In the genomic region with DNA sequence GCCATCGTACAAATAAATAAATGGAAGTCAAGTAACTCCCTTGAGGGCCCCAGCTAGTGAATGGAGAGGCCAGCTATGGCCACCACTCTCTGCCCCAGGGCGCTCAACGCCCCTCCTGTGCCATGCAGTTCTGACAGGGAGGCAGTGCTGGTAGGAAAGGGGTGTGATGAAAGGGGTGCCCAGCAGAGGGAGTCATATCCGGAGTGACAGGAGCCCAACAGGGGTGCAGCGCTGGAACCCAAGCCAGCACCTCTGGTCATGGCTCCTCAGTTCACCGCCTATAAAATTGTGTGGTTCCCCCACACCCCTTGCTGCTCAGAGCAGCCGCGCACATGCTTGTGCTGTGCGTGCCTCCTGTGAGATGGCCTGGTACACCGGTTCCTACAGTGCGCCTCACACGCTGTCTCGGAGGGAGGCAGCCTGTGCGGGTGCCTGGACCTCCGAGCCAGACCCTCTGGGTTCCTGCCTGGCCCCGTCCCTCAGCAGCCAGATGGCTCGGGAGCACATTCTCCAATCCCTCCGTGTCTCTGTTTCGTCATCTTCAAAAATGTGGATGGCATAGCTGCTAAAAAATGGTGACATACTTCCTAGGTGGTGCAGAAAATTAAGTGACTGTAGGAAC, we compare ENCODE assay signal across 11 cellular contexts.
DNase-seq lines count a peak whose midpoint lies in the region; ATAC-seq, FAIRE-seq and TF ChIP-seq lines count a peak whose summit lies in the region.
"Had no signal": no experiment of that assay in that cellular context is flagged by ENCODE, and none has a peak within 500 bp of the region (broad histone marks: within the 10 kb centered on the region; RNA-seq: fewer than 3 reads in every experiment).

No MANE protein-coding gene starts in this region.

- no peak overlapping the region for H2AFZ ChIP-seq in HepG2 (ENCODE audit: low read length)

- peaks cover 36% of the 10 kb centered on the region for H3K4me1 ChIP-seq in HepG2 (ENCODE audit: insufficient read depth, low read length)

- no peak overlapping the region for H3K9ac ChIP-seq in HepG2 (ENCODE audit: insufficient read depth, low read depth, low read length)

- no peak for FAIRE-seq in HepG2 (lab: Jason Lieb, UNC)
- FAIRE-seq: frontal cortex had no signal

- no peaks in the 10 kb centered on the region for H3K9me3 Mint-ChIP-seq in Calu3 (ENCODE audit: low read depth, unreplicated experiment)
- H3K9me3 Mint-ChIP-seq in activated CD4-positive, alpha-beta memory T cell treated with anti-CD3 and anti-CD28 coated beads, Interleukin-2, amount 10 ng/mL, durations not matched to agents 7 days and 5 days: no peaks in the 10 kb centered on the region
- H3K9me3 Mint-ChIP-seq: activated CD4-positive, alpha-beta memory T cell treated with anti-CD3 and anti-CD28 coated beads for 36 hours had no signal

- TF ChIP-seq CTCF in Calu3 (IDR thresholded peaks at IDR 0.05; ENCODE audit: unreplicated experiment) (peak; percentile 55), HFF-Myc (IDR thresholded peaks at IDR 0.05; ENCODE audit: low read depth, low read length, missing control alignments) (peak; percentile 33), astrocyte of the spinal cord (IDR thresholded peaks at IDR 0.05; ENCODE audit: low read depth, low read length) (peak; percentile 25), HepG2 (CRISPR knock-in tag; IDR thresholded peaks at IDR 0.05) (peak; percentile 64)

- POLR2A ChIA-PET in HepG2 (lab: Yijun Ruan, JAX): interaction anchor here (1.3 to 1.5 kb wide), 2 partner anchors 34 to 67 kb away, joined by 3 to 8 read pairs; no protein-coding TSS in a partner anchor
- POLR2A ChIA-PET in activated CD4-positive, alpha-beta memory T cell treated with anti-CD3 and anti-CD28 coated beads, Interleukin-2, amount 10 ng/mL, durations not matched to agents 7 days and 5 days (lab: Charles Lee): no interaction called here

- 0 out of 2 replicates have a peak, but pooled peaks have one; percentile 29 for TF ChIP-seq RAD21 in HepG2 (CRISPR knock-in tag; IDR thresholded peaks at IDR 0.05)

- ATAC-seq in HepG2 (peak; percentile 83), GM18868 (IDR thresholded peaks at IDR 0.05; ENCODE audit: unreplicated experiment) (no peak), HG03457 (IDR thresholded peaks at IDR 0.05; ENCODE audit: unreplicated experiment) (no peak)

- H3K9me3 ChIP-seq in HepG2 (ENCODE audit: low read length): no peaks in the 10 kb centered on the region

- peaks cover 39% of the 10 kb centered on the region for H3K36me3 Mint-ChIP-seq in Calu3 (ENCODE audit: insufficient read depth, unreplicated experiment)
- H3K36me3 Mint-ChIP-seq in activated CD4-positive, alpha-beta memory T cell treated with anti-CD3 and anti-CD28 coated beads, Interleukin-2, amount 10 ng/mL, durations not matched to agents 7 days and 5 days (ENCODE audit: low read depth): no peaks in the 10 kb centered on the region
- H3K36me3 Mint-ChIP-seq: activated CD4-positive, alpha-beta memory T cell treated with anti-CD3 and anti-CD28 coated beads for 36 hours had no signal

- TF ChIP-seq EP300 in HepG2 (IDR thresholded peaks at IDR 0.05; ENCODE audit: low read depth in 2 of 2, low read length in 2 of 2): no peak
- no peak for TF ChIP-seq EP300 in HepG2 (CRISPR knock-in tag; IDR thresholded peaks at IDR 0.05; ENCODE audit: borderline replicate concordance)

- CTCF ChIA-PET in Calu3 (lab: Charles Lee) (interaction anchor here (0.7 to 1.9 kb wide), 7 partner anchors 11 to 356 kb away, joined by 3 to 17 read pairs (median 3); no protein-coding TSS in a partner anchor), HepG2 (lab: Yijun Ruan, JAX; ENCODE audit: low intra/inter-chr PET ratio, low total read pairs) (interaction anchor here (1.2 kb wide), 1 partner anchor 111 kb away, joined by 4 read pairs; no protein-coding TSS in a partner anchor)
- CTCF ChIA-PET in activated CD4-positive, alpha-beta memory T cell treated with anti-CD3 and anti-CD28 coated beads, Interleukin-2, amount 10 ng/mL, durations not matched to agents 7 days and 5 days (lab: Charles Lee): interaction anchor here (1.7 kb wide), 1 partner anchor 111 kb away, joined by 5 read pairs; no protein-coding TSS in a partner anchor

- peak; percentile 46 for DNase-seq in Calu3
- DNase-seq in HFF-Myc (ENCODE audit: extremely low read depth, low read depth): no peak
- no peak for DNase-seq in astrocyte of the spinal cord (ENCODE audit: low read depth, low spot score)
- no peak for DNase-seq in HepG2 (ENCODE audit: low spot score)
- no peak for DNase-seq in DMS114 treated with DMSO at 0.1 percent for 48 hours (lab: John Stamatoyannopoulos, UW; ENCODE audit: unreplicated experiment)
- DNase-seq in activated CD4-positive, alpha-beta memory T cell treated with anti-CD3 and anti-CD28 coated beads, Interleukin-2, amount 10 ng/mL, durations not matched to agents 7 days and 5 days: no peak
- DNase-seq: activated CD4-positive, alpha-beta memory T cell treated with anti-CD3 and anti-CD28 coated beads for 36 hours; KG1 had no signal

- H3K4me3 ChIP-seq in HFF-Myc (replicated peaks; ENCODE audit: low read depth, low read length) (no peak overlapping the region), astrocyte of the spinal cord (ENCODE audit: low read depth, low read length) (no peak overlapping the region), HepG2 (replicated peaks in 1 of 3; ENCODE audit: insufficient read depth in 1 of 3, low read depth in 2 of 3, low read length in 3 of 3) (no peak overlapping the region)

- H3K27me3 ChIP-seq in HepG2 (ENCODE audit: control insufficient read depth in 1 of 2, insufficient read depth in 2 of 2, low read length in 2 of 2): no peaks in the 10 kb centered on the region

- H3K36me3 ChIP-seq in HepG2 (replicated peaks in 1 of 2; ENCODE audit: control insufficient read depth in 1 of 2, insufficient read depth in 2 of 2, low read length in 2 of 2): peaks cover 0 to 5% of the 10 kb centered on the region in 2 experiments; a peak in 1 of 5 replicates

- H3K79me2 ChIP-seq in HepG2 (ENCODE audit: insufficient read depth, low read length): no peaks in the 10 kb centered on the region

- TF ChIP-seq POLR2A in HepG2 (IDR thresholded peaks at IDR 0.05; ENCODE audit: insufficient read depth in 1 of 2, low read depth in 2 of 2, low read length in 2 of 2): no peak

- no peaks in the 10 kb centered on the region for H3K27me3 Mint-ChIP-seq in Calu3 (ENCODE audit: unreplicated experiment)
- peaks cover 4% of the 10 kb centered on the region for H3K27me3 Mint-ChIP-seq in activated CD4-positive, alpha-beta memory T cell treated with anti-CD3 and anti-CD28 coated beads, Interleukin-2, amount 10 ng/mL, durations not matched to agents 7 days and 5 days

- in situ Hi-C loops in astrocyte of the spinal cord (cut with HindIII; ENCODE audit: low sequenced_read_pairs): no loop called here
- in situ Hi-C loops in HepG2 (cut with HindIII; ENCODE audit: extremely low pct_ligation_motif_present, low pct_unique_long_range_greater_than_20kb): loop anchor here (10.0 kb wide), 1 partner anchor 110 kb away; no protein-coding TSS in a partner anchor

- BruUV-seq in Calu3 (replicated peaks; lab: Mats Ljungman, UMichigan): no TSS peak
- no TSS peak for BruUV-seq in HepG2 (replicated peaks; lab: Mats Ljungman, UMichigan)

- 0 out of 2 replicates have a peak overlapping the region, but pooled peaks have one; percentile 13 for H3K4me2 ChIP-seq in HepG2 (ENCODE audit: low read depth, low read length)

- H4K20me1 ChIP-seq in HepG2 (ENCODE audit: insufficient read depth, low read length): no peaks in the 10 kb centered on the region

- intact Hi-C loops in Calu3 (cut with micrococcal nuclease; ENCODE audit: unreplicated experiment) (loop anchor here (5.0 to 10.0 kb wide), 2 partner anchors 60 to 113 kb away; no protein-coding TSS in a partner anchor), HepG2 (cut with micrococcal nuclease; ENCODE audit: unreplicated experiment) (loop anchor here (2.0 kb wide), 1 partner anchor 110 kb away; no protein-coding TSS in a partner anchor)

- no peak overlapping the region for H3K27ac ChIP-seq in HepG2 (ENCODE audit: extremely low read length, insufficient read depth, low read length)

- H3K4me1 Mint-ChIP-seq in Calu3 (ENCODE audit: low read depth, unreplicated experiment): peaks cover 45% of the 10 kb centered on the region
- peaks cover 3% of the 10 kb centered on the region for H3K4me1 Mint-ChIP-seq in activated CD4-positive, alpha-beta memory T cell treated with anti-CD3 and anti-CD28 coated beads, Interleukin-2, amount 10 ng/mL, durations not matched to agents 7 days and 5 days

- H3K27ac Mint-ChIP-seq in Calu3 (ENCODE audit: unreplicated experiment): peak overlapping the region; percentile 54
- no peak overlapping the region for H3K27ac Mint-ChIP-seq in activated CD4-positive, alpha-beta memory T cell treated with anti-CD3 and anti-CD28 coated beads, Interleukin-2, amount 10 ng/mL, durations not matched to agents 7 days and 5 days
- H3K27ac Mint-ChIP-seq: activated CD4-positive, alpha-beta memory T cell treated with anti-CD3 and anti-CD28 coated beads for 36 hours had no signal

- peak overlapping the region; percentile 12 for H3K4me3 Mint-ChIP-seq in Calu3 (ENCODE audit: low read depth, unreplicated experiment)
- H3K4me3 Mint-ChIP-seq in activated CD4-positive, alpha-beta memory T cell treated with anti-CD3 and anti-CD28 coated beads, Interleukin-2, amount 10 ng/mL, durations not matched to agents 7 days and 5 days: no peak overlapping the region
- H3K4me3 Mint-ChIP-seq: activated CD4-positive, alpha-beta memory T cell treated with anti-CD3 and anti-CD28 coated beads for 36 hours had no signal

- WGBS in HepG2 (ENCODE audit: low lambda C conversion rate): 88% methylated on average over 18 of the region's 19 CpGs

TF ChIP-seq in HepG2, 621 proteins besides CTCF, POLR2A, EP300 and RAD21 (continues in another document):
- TF ChIP-seq NR2C2 (CRISPR knock-in tag; IDR thresholded peaks at IDR 0.05; ENCODE audit: borderline replicate concordance): no peak
- 0 out of 2 replicates have a peak, but pooled peaks have one; percentile 9 for TF ChIP-seq GABPB1 (CRISPR knock-in tag; IDR thresholded peaks at IDR 0.05)
- TF ChIP-seq STAG1 (CRISPR knock-in tag; IDR thresholded peaks at IDR 0.05): peak; percentile 56
- TF ChIP-seq, protein P1, sequence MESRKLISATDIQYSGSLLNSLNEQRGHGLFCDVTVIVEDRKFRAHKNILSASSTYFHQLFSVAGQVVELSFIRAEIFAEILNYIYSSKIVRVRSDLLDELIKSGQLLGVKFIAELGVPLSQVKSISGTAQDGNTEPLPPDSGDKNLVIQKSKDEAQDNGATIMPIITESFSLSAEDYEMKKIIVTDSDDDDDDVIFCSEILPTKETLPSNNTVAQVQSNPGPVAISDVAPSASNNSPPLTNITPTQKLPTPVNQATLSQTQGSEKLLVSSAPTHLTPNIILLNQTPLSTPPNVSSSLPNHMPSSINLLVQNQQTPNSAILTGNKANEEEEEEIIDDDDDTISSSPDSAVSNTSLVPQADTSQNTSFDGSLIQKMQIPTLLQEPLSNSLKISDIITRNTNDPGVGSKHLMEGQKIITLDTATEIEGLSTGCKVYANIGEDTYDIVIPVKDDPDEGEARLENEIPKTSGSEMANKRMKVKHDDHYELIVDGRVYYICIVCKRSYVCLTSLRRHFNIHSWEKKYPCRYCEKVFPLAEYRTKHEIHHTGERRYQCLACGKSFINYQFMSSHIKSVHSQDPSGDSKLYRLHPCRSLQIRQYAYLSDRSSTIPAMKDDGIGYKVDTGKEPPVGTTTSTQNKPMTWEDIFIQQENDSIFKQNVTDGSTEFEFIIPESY (CRISPR knock-in tag; IDR thresholded peaks at IDR 0.05): 0 out of 2 replicates have a peak, but pooled peaks have one; percentile 70
